8 cellular contexts compared by ENCODE assay signal in genomic region chr15:42549052-42549491, GRCh38. TPM values are rescaled to one million over a fixed set of nuclear protein-coding genes. Genes with fewer than 3 reads are reported as not detected.
DNase-seq lines count a peak whose midpoint lies in the region; ATAC-seq and TF ChIP-seq lines count a peak whose summit lies in the region.

No MANE protein-coding gene starts in this region.

- H3K27ac Mint-ChIP-seq in activated T-helper 17 cell treated with anti-CD3 and anti-CD28 coated beads, Interleukin-2, amount 50 U/mL, for 72 hours, result peak overlapping the region; percentile 99

- ATAC-seq in GM21825 (IDR thresholded peaks at IDR 0.05; ENCODE audit: unreplicated experiment), result peak; percentile 17
- peak; percentile 23 for ATAC-seq in activated T-helper 17 cell treated with anti-CD3 and anti-CD28 coated beads, Interleukin-2, amount 50 U/mL, for 72 hours (replicated peaks)
- peak; percentile 21 to 44 (median 22) for ATAC-seq in psoas muscle
- no peak for ATAC-seq in HG03045 (IDR thresholded peaks at IDR 0.05; ENCODE audit: unreplicated experiment)

- H3K9me3 Mint-ChIP-seq in activated T-helper 17 cell treated with anti-CD3 and anti-CD28 coated beads, Interleukin-2, amount 50 U/mL, for 72 hours, result no peaks in the 10 kb centered on the region

- H3K36me3 ChIP-seq in cardiac muscle cell, result peaks cover 5% of the 10 kb centered on the region
- peaks cover 4 to 28% of the 10 kb centered on the region in 2 donors for H3K36me3 ChIP-seq in psoas muscle (ENCODE audit: insufficient read depth in 1 of 2, low read depth in 1 of 2)

- peaks cover 39% of the 10 kb centered on the region for H3K4me1 Mint-ChIP-seq in activated T-helper 17 cell treated with anti-CD3 and anti-CD28 coated beads, Interleukin-2, amount 50 U/mL, for 72 hours

- H3K27me3 Mint-ChIP-seq in activated T-helper 17 cell treated with anti-CD3 and anti-CD28 coated beads, Interleukin-2, amount 50 U/mL, for 72 hours, result no peaks in the 10 kb centered on the region

- peak overlapping the region; percentile 99 for H3K4me3 Mint-ChIP-seq in activated T-helper 17 cell treated with anti-CD3 and anti-CD28 coated beads, Interleukin-2, amount 50 U/mL, for 72 hours

- peak overlapping the region; percentile 68 for H3K27ac ChIP-seq in cardiac muscle cell
- H3K27ac ChIP-seq in psoas muscle, result peak overlapping the region; percentile 88

- DNase-seq in SIG-M5 treated with dmso at 0.1 percent for 504 hours (lab: John Stamatoyannopoulos, UW; ENCODE audit: unreplicated experiment) (peak; percentile 51), SIG-M5 (lab: John Stamatoyannopoulos, UW) (no peak), NAMALWA (ENCODE audit: low spot score) (peak; percentile 82), cardiac muscle cell (ENCODE audit: low read depth in 1 of 2, low spot score in 1 of 2) (peak; percentile 30 to 32), psoas muscle (no peak)

- TF ChIP-seq CTCF in cardiac muscle cell (IDR thresholded peaks at IDR 0.05; ENCODE audit: low read depth, low read length) (no peak), psoas muscle (IDR thresholded peaks at IDR 0.05) (no peak)

- 0 to 1% (median 0%) methylated on average over 15 of the region's 15 CpGs for WGBS in psoas muscle, 3 donors

- no peaks in the 10 kb centered on the region for H3K27me3 ChIP-seq in cardiac muscle cell
- H3K27me3 ChIP-seq in psoas muscle (ENCODE audit: insufficient read depth in 3 of 3, low read length in 2 of 3), result no peaks in the 10 kb centered on the region

- peaks cover 73% of the 10 kb centered on the region for H3K36me3 Mint-ChIP-seq in activated T-helper 17 cell treated with anti-CD3 and anti-CD28 coated beads, Interleukin-2, amount 50 U/mL, for 72 hours (ENCODE audit: low read depth)

- no peaks in the 10 kb centered on the region for H3K9me3 ChIP-seq in cardiac muscle cell (ENCODE audit: low read depth)
- no peaks in the 10 kb centered on the region for H3K9me3 ChIP-seq in psoas muscle

- peaks cover 3% of the 10 kb centered on the region for H3K4me1 ChIP-seq in cardiac muscle cell (ENCODE audit: low read depth)
- peaks cover 38% of the 10 kb centered on the region for H3K4me1 ChIP-seq in psoas muscle

- intact Hi-C loops in psoas muscle (cut with DNase I), result loop anchor here in 1 of 2 donors (2.0 kb wide), 1 partner anchor 98 kb away; no protein-coding TSS in a partner anchor

- peak overlapping the region; percentile 89 for H3K4me3 ChIP-seq in cardiac muscle cell
- peak overlapping the region; percentile 80 for H3K4me3 ChIP-seq in psoas muscle

RNA-seq across cellular contexts. Expression of gene HAUS2, which starts 0.4 kb away (rescaled TPM):
- total RNA-seq in activated T-helper 17 cell treated with anti-CD3 and anti-CD28 coated beads, Interleukin-2, amount 50 U/mL, for 72 hours, result 10 to 100 TPM; 43.4 to 61.7 TPM
- total RNA-seq in cardiac muscle cell (19.1 and 26.9 TPM in 2 replicates), psoas muscle (10 to 100 TPM in 3 of 4 donors, 1 to 10 TPM in 1; 9.8 to 16.3 (median 12.3) TPM)
- polyA plus RNA-seq in cardiac muscle cell (12.1 and 16.6 TPM in 2 replicates), psoas muscle (10 to 100 TPM in 1 of 3 donors, 1 to 10 TPM in 2; 9.1 to 17.3 (median 9.2) TPM)

RNA-seq across cellular contexts. Expression of gene LRRC57, which starts 0.5 kb away (rescaled TPM):
- total RNA-seq in activated T-helper 17 cell treated with anti-CD3 and anti-CD28 coated beads, Interleukin-2, amount 50 U/mL, for 72 hours, result 10 to 100 TPM; 18.7 to 21.4 TPM
- 7.5 and 20.3 TPM in 2 replicates for total RNA-seq in cardiac muscle cell
- polyA plus RNA-seq in cardiac muscle cell, result 10.7 and 18.0 TPM in 2 replicates
- 10 to 100 TPM in 3 of 4 donors, 1 to 10 TPM in 1; 6.8 to 16.3 (median 10.8) TPM for total RNA-seq in psoas muscle
- 1 to 10 TPM; 3.7 to 8.3 (median 5.0) TPM for polyA plus RNA-seq in psoas muscle

RNA-seq across cellular contexts. Expression of gene STARD9, which starts 26.3 kb away (rescaled TPM):
- total RNA-seq in activated T-helper 17 cell treated with anti-CD3 and anti-CD28 coated beads, Interleukin-2, amount 50 U/mL, for 72 hours, result 10 to 100 TPM in 1 of 2 donors, 1 to 10 TPM in 1; 9.5 to 10.9 TPM
- 2.3 and 5.5 TPM in 2 replicates for total RNA-seq in cardiac muscle cell
- polyA plus RNA-seq in cardiac muscle cell, result 2.0 and 2.2 TPM in 2 replicates
- total RNA-seq in psoas muscle, result 1 to 10 TPM; 1.6 to 4.1 (median 2.0) TPM
- 1 to 10 TPM in 2 of 3 donors, under 1 TPM in 1; 0.65 to 1.7 (median 1.3) TPM for polyA plus RNA-seq in psoas muscle

RNA-seq across cellular contexts. Expression of gene SNAP23, which starts 53.6 kb away (rescaled TPM):
- 10 to 100 TPM; 48.4 to 58.8 TPM for total RNA-seq in activated T-helper 17 cell treated with anti-CD3 and anti-CD28 coated beads, Interleukin-2, amount 50 U/mL, for 72 hours
- total RNA-seq in cardiac muscle cell (13.3 and 30.2 TPM in 2 replicates), psoas muscle (10 to 100 TPM; 21.9 to 42.2 (median 31.6) TPM)
- polyA plus RNA-seq in cardiac muscle cell (17.8 and 31.2 TPM in 2 replicates), psoas muscle (10 to 100 TPM; 12.9 to 17.4 (median 17.2) TPM)

RNA-seq across cellular contexts. Expression of gene ZNF106, which starts 58.1 kb away (rescaled TPM):
- total RNA-seq in activated T-helper 17 cell treated with anti-CD3 and anti-CD28 coated beads, Interleukin-2, amount 50 U/mL, for 72 hours, result 10 to 100 TPM; 55.1 to 58.1 TPM
- 19.8 and 32.3 TPM in 2 replicates for total RNA-seq in cardiac muscle cell
- polyA plus RNA-seq in cardiac muscle cell, result 29.5 and 39.2 TPM in 2 replicates
- 100 to 1,000 TPM; 520 to 768 (median 704) TPM for total RNA-seq in psoas muscle
- polyA plus RNA-seq in psoas muscle, result 100 to 1,000 TPM in 2 of 3 donors, 10 to 100 TPM in 1; 76.1 to 617 (median 125) TPM

Comparison
In these comparisons a context has a peak if more than half of its experiments do, and no peak if none do; other contexts are left out.
1. DNase-seq: peak in SIG-M5 treated with dmso at 0.1 percent for 504 hours (single experiment), NAMALWA (single experiment) and cardiac muscle cell (2 of 2); none in SIG-M5 (single experiment) and psoas muscle (0 of 2).